Comparison of ENCODE assay signal across 28 cellular contexts in genomic region chr7:36107926-36108631, GRCh38.
"Had no signal": no experiment of that assay in that cellular context is flagged by ENCODE, and none has a peak within 500 bp of the region (broad histone marks: within the 10 kb centered on the region; RNA-seq: fewer than 3 reads in every experiment).

No MANE protein-coding gene starts in this region.

- H3K4me3 ChIP-seq: breast epithelium, esophagus squamous epithelium, psoas muscle, testis, transverse colon had no signal

- H3K4me1 ChIP-seq: breast epithelium, parathyroid adenoma, testis, transverse colon had no signal

- H3K27ac Mint-ChIP-seq: activated CD4-positive, alpha-beta memory T cell treated with anti-CD3 and anti-CD28 coated beads for 36 hours; activated CD4-positive, alpha-beta T cell treated with anti-CD3 and anti-CD28 coated beads, Interleukin-2, amount 10 ng/mL, durations not matched to agents 24 days and 14 days; activated naive CD4-positive, alpha-beta T cell treated with anti-CD3 and anti-CD28 coated beads, Interleukin-2, amount 10 ng/mL, durations not matched to agents 7 days and 5 days; activated naive CD8-positive, alpha-beta T cell treated with anti-CD3 and anti-CD28 coated beads, Interleukin-2, amount 10 ng/mL, durations not matched to agents 7 days and 5 days had no signal

- H3K27me3 ChIP-seq: breast epithelium, esophagus squamous epithelium, testis, transverse colon had no signal

- H3K4me3 Mint-ChIP-seq: activated CD4-positive, alpha-beta memory T cell treated with anti-CD3 and anti-CD28 coated beads for 36 hours; activated CD4-positive, alpha-beta T cell treated with anti-CD3 and anti-CD28 coated beads, Interleukin-2, amount 10 ng/mL, durations not matched to agents 24 days and 14 days; activated naive CD4-positive, alpha-beta T cell treated with anti-CD3 and anti-CD28 coated beads, Interleukin-2, amount 10 ng/mL, durations not matched to agents 7 days and 5 days; activated naive CD8-positive, alpha-beta T cell treated with anti-CD3 and anti-CD28 coated beads, Interleukin-2, amount 10 ng/mL, durations not matched to agents 7 days and 5 days; central memory CD8-positive, alpha-beta T cell; naive thymus-derived CD8-positive, alpha-beta T cell; neural crest cell had no signal

- H3K4me1 Mint-ChIP-seq: activated CD4-positive, alpha-beta T cell treated with anti-CD3 and anti-CD28 coated beads, Interleukin-2, amount 10 ng/mL, durations not matched to agents 24 days and 14 days; activated naive CD4-positive, alpha-beta T cell treated with anti-CD3 and anti-CD28 coated beads, Interleukin-2, amount 10 ng/mL, durations not matched to agents 7 days and 5 days; activated naive CD8-positive, alpha-beta T cell treated with anti-CD3 and anti-CD28 coated beads, Interleukin-2, amount 10 ng/mL, durations not matched to agents 7 days and 5 days; central memory CD8-positive, alpha-beta T cell; neural crest cell had no signal

- H3K9me3 Mint-ChIP-seq: activated CD4-positive, alpha-beta memory T cell treated with anti-CD3 and anti-CD28 coated beads for 36 hours; activated naive CD4-positive, alpha-beta T cell treated with anti-CD3 and anti-CD28 coated beads, Interleukin-2, amount 10 ng/mL, durations not matched to agents 7 days and 5 days; activated naive CD8-positive, alpha-beta T cell treated with anti-CD3 and anti-CD28 coated beads, Interleukin-2, amount 10 ng/mL, durations not matched to agents 7 days and 5 days; central memory CD8-positive, alpha-beta T cell; neural crest cell had no signal

- H3K36me3 Mint-ChIP-seq: activated CD4-positive, alpha-beta memory T cell treated with anti-CD3 and anti-CD28 coated beads for 36 hours; activated naive CD4-positive, alpha-beta T cell treated with anti-CD3 and anti-CD28 coated beads, Interleukin-2, amount 10 ng/mL, durations not matched to agents 7 days and 5 days; activated naive CD8-positive, alpha-beta T cell treated with anti-CD3 and anti-CD28 coated beads, Interleukin-2, amount 10 ng/mL, durations not matched to agents 7 days and 5 days; naive thymus-derived CD8-positive, alpha-beta T cell had no signal

- H3K9me3 ChIP-seq: breast epithelium, esophagus squamous epithelium, psoas muscle, testis, transverse colon had no signal

- H3K27me3 Mint-ChIP-seq: central memory CD8-positive, alpha-beta T cell had no signal

- FAIRE-seq: colon, endometrium, frontal cortex had no signal

- DNase-seq: activated CD4-positive, alpha-beta memory T cell treated with anti-CD3 and anti-CD28 coated beads for 36 hours; activated CD4-positive, alpha-beta T cell treated with anti-CD3 and anti-CD28 coated beads, Interleukin-2, amount 10 ng/mL, durations not matched to agents 24 days and 14 days; activated CD4-positive, CD25-positive, alpha-beta regulatory T cell treated with anti-CD3 and anti-CD28 coated beads, Interleukin-2, amount 50 U/mL, for 72 hours; activated CD8-positive, alpha-beta memory T cell treated with anti-CD3 and anti-CD28 coated beads, Interleukin-2, amount 50 U/mL, for 4 hours; activated gamma-delta T cell; activated naive CD4-positive, alpha-beta T cell treated with anti-CD3 and anti-CD28 coated beads, Interleukin-2, amount 10 ng/mL, durations not matched to agents 7 days and 5 days; activated naive CD8-positive, alpha-beta T cell treated with anti-CD3 and anti-CD28 coated beads, Interleukin-2, amount 10 ng/mL, durations not matched to agents 7 days and 5 days; activated T-cell treated with anti-CD3 and anti-CD28 coated beads, Interleukin-2, amount 50 U/mL, for 1 hour; effector CD8-positive, alpha-beta T cell; esophagus squamous epithelium; islet precursor cell; midbrain; naive thymus-derived CD8-positive, alpha-beta T cell; occipital lobe; psoas muscle; stimulated activated CD4-positive, alpha-beta T cell treated with anti-CD3 and anti-CD28 coated beads, Interleukin-12 subunit alpha, Interleukin-12 subunit beta, amount 100 ng/mL, for 4 hours; stimulated activated CD4-positive, alpha-beta T cell treated with anti-CD3 and anti-CD28 coated beads, Interleukin-4, amount 100 ng/mL, for 1 hour; stimulated activated naive CD8-positive, alpha-beta T cell treated with anti-CD3 and anti-CD28 coated beads, Interleukin-15, Interleukin-2, amounts not matched to agents 100 U/mL and 50 U/mL, for 24 hours; T-helper 2 cell; testis; transverse colon had no signal

- H3K36me3 ChIP-seq: breast epithelium, esophagus squamous epithelium, transverse colon had no signal

- ATAC-seq: naive thymus-derived CD8-positive, alpha-beta T cell; psoas muscle; stimulated activated naive CD8-positive, alpha-beta T cell treated with anti-CD3 and anti-CD28 coated beads, Interleukin-15, Interleukin-2, amounts not matched to agents 100 U/mL and 50 U/mL, for 24 hours had no signal
